Comparison of ENCODE assay signal across 17 cellular contexts in the genomic region with DNA sequence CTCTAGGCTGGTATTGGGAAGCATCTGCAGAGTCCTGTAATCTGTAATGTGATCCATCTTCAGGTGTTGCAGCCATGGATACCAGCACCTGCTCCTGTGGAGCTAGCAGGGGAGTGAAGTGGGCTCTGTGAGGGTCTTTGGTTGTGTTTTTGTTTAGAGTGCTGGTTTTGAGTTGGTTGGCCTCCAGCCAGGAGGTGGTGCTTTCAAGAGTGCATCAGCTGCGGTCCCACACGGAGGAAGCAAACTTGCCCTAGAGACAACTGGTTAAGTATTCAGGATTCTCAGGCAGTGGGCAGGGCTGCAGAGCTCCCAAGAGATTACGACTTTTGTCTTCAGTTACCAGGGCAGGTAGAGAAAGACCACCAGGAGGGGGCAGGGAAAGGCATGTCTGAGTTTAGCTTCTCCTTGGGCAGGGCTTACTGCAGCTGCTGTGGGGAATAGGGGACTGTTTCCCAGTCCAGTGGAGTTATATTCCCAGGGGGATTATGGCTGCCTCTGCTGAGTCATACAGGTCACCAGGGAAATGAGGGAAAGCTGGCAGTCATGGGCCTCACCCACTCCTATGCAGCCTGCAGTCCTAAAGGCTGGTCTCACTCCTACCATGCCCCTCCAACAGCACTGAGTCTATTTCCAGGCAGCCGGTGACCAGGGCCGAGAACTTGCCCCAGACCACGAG.
DNase-seq lines count a peak whose midpoint lies in the region; ATAC-seq and TF ChIP-seq lines count a peak whose summit lies in the region.
"Had no signal": no experiment of that assay in that cellular context is flagged by ENCODE, and none has a peak within 500 bp of the region (broad histone marks: within the 10 kb centered on the region; RNA-seq: fewer than 3 reads in every experiment).

No MANE protein-coding gene starts in this region.

- H3K79me2 ChIP-seq in hepatocyte = no peaks in the 10 kb centered on the region

- H3K9me3 Mint-ChIP-seq in activated CD4-positive, alpha-beta T cell treated with anti-CD3 and anti-CD28 coated beads, Interleukin-2, amount 10 ng/mL, durations not matched to agents 24 days and 14 days = peaks cover 21% of the 10 kb centered on the region

- intact Hi-C loops in colonic mucosa (cut with DNase I) = no loop called here
- intact Hi-C loops in activated CD4-positive, alpha-beta T cell treated with anti-CD3 and anti-CD28 coated beads, Interleukin-2, amount 10 ng/mL, durations not matched to agents 24 days and 14 days (cut with micrococcal nuclease) = no loop called here

- H3K27me3 Mint-ChIP-seq in activated CD4-positive, alpha-beta T cell treated with anti-CD3 and anti-CD28 coated beads, Interleukin-2, amount 10 ng/mL, durations not matched to agents 24 days and 14 days = peaks cover 13% of the 10 kb centered on the region

- H3K9me3 ChIP-seq in BE2C = no peaks in the 10 kb centered on the region
- H3K9me3 ChIP-seq in colonic mucosa = no peaks in the 10 kb centered on the region
- H3K9me3 ChIP-seq in hepatocyte (ENCODE audit: low read depth) = no peaks in the 10 kb centered on the region

- no peak overlapping the region for H3K27ac Mint-ChIP-seq in activated CD4-positive, alpha-beta T cell treated with anti-CD3 and anti-CD28 coated beads, Interleukin-2, amount 10 ng/mL, durations not matched to agents 24 days and 14 days
- H3K27ac Mint-ChIP-seq: naive thymus-derived CD8-positive, alpha-beta T cell had no signal

- H3K4me3 Mint-ChIP-seq in activated CD4-positive, alpha-beta T cell treated with anti-CD3 and anti-CD28 coated beads, Interleukin-2, amount 10 ng/mL, durations not matched to agents 24 days and 14 days = no peak overlapping the region
- H3K4me3 Mint-ChIP-seq: naive thymus-derived CD8-positive, alpha-beta T cell had no signal

- H3K9me2 ChIP-seq in hepatocyte (replicated peaks; ENCODE audit: insufficient read depth) = no peaks in the 10 kb centered on the region

- H3K27ac ChIP-seq in colonic mucosa (no peak overlapping the region), hepatocyte (no peak overlapping the region)
- H3K27ac ChIP-seq: coronary artery, uterus had no signal

- DNase-seq in BE2C = peak; percentile 75
- DNase-seq in HT1080 (ENCODE audit: low read depth) = peak; percentile 67
- DNase-seq in NCI-H524 treated with DMSO at 0.1 percent for 48 hours (lab: John Stamatoyannopoulos, UW) = peak; percentile 100
- peak; percentile 12 for DNase-seq in colonic mucosa
- DNase-seq in hepatocyte (ENCODE audit: low spot score) = no peak
- no peak for DNase-seq in activated CD4-positive, alpha-beta T cell treated with anti-CD3 and anti-CD28 coated beads, Interleukin-2, amount 10 ng/mL, durations not matched to agents 24 days and 14 days
- DNase-seq: activated naive CD4-positive, alpha-beta T cell treated with anti-CD3 and anti-CD28 coated beads, Interleukin-2, amount 50 U/mL, for 16 hours; foreskin fibroblast; IMR-90; kidney; naive thymus-derived CD8-positive, alpha-beta T cell; NCI-H774; stimulated activated CD4-positive, alpha-beta T cell treated with anti-CD3 and anti-CD28 coated beads, Interleukin-12 subunit alpha, Interleukin-12 subunit beta, amount 100 ng/mL, for 4 hours; uterus had no signal

- H3K4me3 ChIP-seq in BE2C (ENCODE audit: low read depth, low read length) (peak overlapping the region; percentile 7), colonic mucosa (no peak overlapping the region), hepatocyte (no peak overlapping the region)
- H3K4me3 ChIP-seq: coronary artery, uterus had no signal

- TF ChIP-seq CTCF in BE2C (IDR thresholded peaks at IDR 0.05; ENCODE audit: low read depth, low read length) (peak; percentile 8; the same call in 1 of the 2 replicates), colonic mucosa (IDR thresholded peaks at IDR 0.05) (no peak), hepatocyte (IDR thresholded peaks at IDR 0.05; ENCODE audit: poor library complexity) (no peak)

- no peaks in the 10 kb centered on the region for H4K20me1 ChIP-seq in hepatocyte (ENCODE audit: insufficient read depth, poor library complexity, severe bottlenecking)

- H3K4me2 ChIP-seq in hepatocyte = no peak overlapping the region

- H3K27me3 ChIP-seq in BE2C = no peaks in the 10 kb centered on the region
- H3K27me3 ChIP-seq in colonic mucosa = no peaks in the 10 kb centered on the region
- no peaks in the 10 kb centered on the region for H3K27me3 ChIP-seq in hepatocyte
- H3K27me3 ChIP-seq: uterus had no signal

- ATAC-seq in HG03196 (IDR thresholded peaks at IDR 0.05; ENCODE audit: unreplicated experiment) = no peak
- no peak for ATAC-seq in GM19397 (IDR thresholded peaks at IDR 0.05; ENCODE audit: unreplicated experiment)
- ATAC-seq: naive thymus-derived CD8-positive, alpha-beta T cell had no signal

- H3K4me1 ChIP-seq in BE2C = peaks cover 17% of the 10 kb centered on the region
- H3K4me1 ChIP-seq in colonic mucosa = no peaks in the 10 kb centered on the region
- no peaks in the 10 kb centered on the region for H3K4me1 ChIP-seq in hepatocyte (ENCODE audit: insufficient read depth)
- H3K4me1 ChIP-seq: uterus had no signal

- peaks cover 1% of the 10 kb centered on the region for H3K36me3 Mint-ChIP-seq in activated CD4-positive, alpha-beta T cell treated with anti-CD3 and anti-CD28 coated beads, Interleukin-2, amount 10 ng/mL, durations not matched to agents 24 days and 14 days (ENCODE audit: low read depth)

- H3K36me3 ChIP-seq in BE2C (no peaks in the 10 kb centered on the region), colonic mucosa (no peaks in the 10 kb centered on the region), hepatocyte (replicated peaks; ENCODE audit: insufficient read depth, low read depth) (no peaks in the 10 kb centered on the region)
- H3K36me3 ChIP-seq: uterus had no signal

- no peaks in the 10 kb centered on the region for H3K4me1 Mint-ChIP-seq in activated CD4-positive, alpha-beta T cell treated with anti-CD3 and anti-CD28 coated beads, Interleukin-2, amount 10 ng/mL, durations not matched to agents 24 days and 14 days

- H3K9ac ChIP-seq in colonic mucosa (ENCODE audit: low read depth in 2 of 2, low read length in 2 of 2) = no peak overlapping the region

- H2AFZ ChIP-seq in hepatocyte = no peak overlapping the region

- WGBS in hepatocyte (ENCODE audit: low lambda C conversion rate, missing lambda C conversion rate) = 68% methylated on average over 6 of the region's 6 CpGs

Comparison
In these comparisons a context has a peak if more than half of its experiments do, and no peak if none do; other contexts are left out.
1. DNase-seq: peak in BE2C (single experiment), HT1080 (single experiment), NCI-H524 treated with DMSO at 0.1 percent for 48 hours (single experiment) and colonic mucosa (single experiment); none in hepatocyte (single experiment) and activated CD4-positive, alpha-beta T cell treated with anti-CD3 and anti-CD28 coated beads, Interleukin-2, amount 10 ng/mL, durations not matched to agents 24 days and 14 days (single experiment).